Comparison of ENCODE assay signal across 8 cellular contexts in genomic region chr9:100411472-100412270, GRCh38. TPM values are rescaled to one million over a fixed set of nuclear protein-coding genes. Genes with fewer than 3 reads are reported as not detected.
DNase-seq lines count a peak whose midpoint lies in the region; ATAC-seq, FAIRE-seq and TF ChIP-seq lines count a peak whose summit lies in the region.

No MANE protein-coding gene starts in this region.

- peak overlapping the region; percentile 63 for H3K9ac ChIP-seq in astrocyte (ENCODE audit: low read length)

- H3K4me1 ChIP-seq in astrocyte (ENCODE audit: insufficient read depth, low read length) = no peaks in the 10 kb centered on the region
- H3K4me1 ChIP-seq in vagina = no peaks in the 10 kb centered on the region

- no peaks in the 10 kb centered on the region for H3K79me2 ChIP-seq in astrocyte (ENCODE audit: insufficient read depth, low read length)

- H3K36me3 ChIP-seq in astrocyte (ENCODE audit: insufficient read depth, low read length) (no peaks in the 10 kb centered on the region), vagina (no peaks in the 10 kb centered on the region)

- H2AFZ ChIP-seq in astrocyte (ENCODE audit: low read depth, low read length) = peak overlapping the region; percentile 93

- peaks cover 5% of the 10 kb centered on the region for H3K9me3 Mint-ChIP-seq in astrocyte (ENCODE audit: unreplicated experiment)

- H3K36me3 Mint-ChIP-seq in T-helper 17 cell (ENCODE audit: low read depth) (no peaks in the 10 kb centered on the region), astrocyte (ENCODE audit: low read depth, unreplicated experiment) (no peaks in the 10 kb centered on the region)

- no peaks in the 10 kb centered on the region for H3K9me3 ChIP-seq in T-helper 17 cell (ENCODE audit: control insufficient read depth, low read length, poor library complexity, severe bottlenecking)
- H3K9me3 ChIP-seq in astrocyte (ENCODE audit: insufficient read depth, low read depth, low read length) = no peaks in the 10 kb centered on the region
- no peaks in the 10 kb centered on the region for H3K9me3 ChIP-seq in vagina

- ATAC-seq in HG02798 (IDR thresholded peaks at IDR 0.05; ENCODE audit: poor library complexity, unreplicated experiment) = peak; percentile 100
- peak; percentile 100 for ATAC-seq in T-helper 17 cell

- intact Hi-C loops in vagina (cut with DNase I) = no loop called here

- H3K4me2 ChIP-seq in astrocyte (ENCODE audit: low read length) = peak overlapping the region; percentile 87

- TF ChIP-seq CTCF in astrocyte (IDR thresholded peaks at IDR 0.05; ENCODE audit: insufficient read depth, low read depth, low read length) (no peak), vagina (IDR thresholded peaks at IDR 0.05) (no peak)

- no peaks in the 10 kb centered on the region for H3K27me3 ChIP-seq in astrocyte (ENCODE audit: insufficient read depth, low read length)
- no peaks in the 10 kb centered on the region for H3K27me3 ChIP-seq in vagina

- no peaks in the 10 kb centered on the region for H4K20me1 ChIP-seq in astrocyte (ENCODE audit: insufficient read depth, low read length)

- DNase-seq in GM12892 (ENCODE audit: insufficient read length) = peak; percentile 82
- peak; percentile 90 for DNase-seq in NCI-H146 (lab: John Stamatoyannopoulos, UW)
- DNase-seq in T-helper 17 cell = peak; percentile 69 to 76 (median 76)
- peak; percentile 88 for DNase-seq in astrocyte (ENCODE audit: low read depth)
- DNase-seq in hepatic stellate cell (ENCODE audit: low spot score) = peak; percentile 96
- DNase-seq in putamen (ENCODE audit: low spot score) = peak; percentile 95
- peak in 1 of 2 donors; percentile 88 for DNase-seq in vagina (ENCODE audit: extremely low spot score in 2 of 2)

- peak overlapping the region; percentile 59 for H3K27ac ChIP-seq in astrocyte (ENCODE audit: low read depth, low read length)
- no peak overlapping the region for H3K27ac ChIP-seq in vagina

- FAIRE-seq in GM12892 (lab: Jason Lieb, UNC) (peak; percentile 90), astrocyte (lab: Jason Lieb, UNC) (peak; percentile 55)

- H3K27me3 Mint-ChIP-seq in T-helper 17 cell (peaks cover 22% of the 10 kb centered on the region), astrocyte (ENCODE audit: low read depth, unreplicated experiment) (no peaks in the 10 kb centered on the region)

- TF ChIP-seq POLR2A in GM12892 (IDR thresholded peaks at IDR 0.05; ENCODE audit: low read depth, low read length) (peak; percentile 66; the same call in 1 of the 2 replicates), vagina (IDR thresholded peaks at IDR 0.05) (peak in 1 of 2 donors; percentile 7)

- H3K4me3 Mint-ChIP-seq in T-helper 17 cell (peak overlapping the region; percentile 88), astrocyte (ENCODE audit: unreplicated experiment) (peak overlapping the region; percentile 79)

- peak overlapping the region; percentile 66 for H3K4me3 ChIP-seq in astrocyte (ENCODE audit: insufficient read depth, low read depth, low read length)
- H3K4me3 ChIP-seq in vagina = peak overlapping the region; percentile 38 to 46

- peaks cover 11% of the 10 kb centered on the region for H3K4me1 Mint-ChIP-seq in T-helper 17 cell
- H3K4me1 Mint-ChIP-seq in astrocyte (ENCODE audit: low read depth, unreplicated experiment) = no peaks in the 10 kb centered on the region

- peak overlapping the region; percentile 22 for H3K27ac Mint-ChIP-seq in T-helper 17 cell
- H3K27ac Mint-ChIP-seq in astrocyte (ENCODE audit: unreplicated experiment) = peak overlapping the region; percentile 47

RNA-seq across cellular contexts. Expression of gene MSANTD3, which starts 15.3 kb away (rescaled TPM):
- polyA plus RNA-seq in GM12892 (2012; ENCODE audit: missing spikeins) = 12.8 TPM
- total RNA-seq in T-helper 17 cell (10 to 100 TPM in 1 of 2 donors, 1 to 10 TPM in 1; 9.2 to 19.6 TPM), astrocyte (64.1 and 76.0 TPM in 2 replicates), vagina (27.3 TPM)

RNA-seq across cellular contexts. Expression of gene TEX10, which starts 58.9 kb away (rescaled TPM):
- polyA plus RNA-seq in GM12892 (2012; ENCODE audit: missing spikeins) = 22.7 TPM
- 10 to 100 TPM in 1 of 2 donors, 1 to 10 TPM in 1; 9.9 to 10.5 TPM for total RNA-seq in T-helper 17 cell
- 31.8 and 35.1 TPM in 2 replicates for total RNA-seq in astrocyte
- total RNA-seq in vagina = 17.2 TPM
